1 cellular context compared by ENCODE assay signal in genomic region chr3:46576899-46577298, GRCh38.
TF ChIP-seq lines count a peak whose summit lies in the region.

No MANE protein-coding gene starts in this region.

TF ChIP-seq in H1, 55 proteins besides CTCF, POLR2A, EP300 and RAD21 (continued from another document):
- TF ChIP-seq ATF2 (IDR thresholded peaks at IDR 0.05; ENCODE audit: low read length) (no peak), RFX5 (IDR thresholded peaks at IDR 0.05; ENCODE audit: borderline replicate concordance, low read depth, low read length) (no peak), CEBPB (IDR thresholded peaks at IDR 0.05; ENCODE audit: low read depth, low read length) (no peak), NANOG (IDR thresholded peaks at IDR 0.05; ENCODE audit: insufficient read depth, low read depth, low read length, poor library complexity, severe bottlenecking) (no peak), SIRT6 (IDR thresholded peaks at IDR 0.05; ENCODE audit: low read length) (no peak), SIN3A (conservative IDR thresholded peaks at IDR 0.05 in 1 of 2, IDR thresholded peaks at IDR 0.05 in 1 of 2; ENCODE audit: low read depth in 1 of 2, low read length in 2 of 2) (no peak; a peak in 1 of 4 replicates), HDAC6 (IDR thresholded peaks at IDR 0.05; ENCODE audit: low read depth, low read length) (no peak), RNF2 (IDR thresholded peaks at IDR 0.05; ENCODE audit: borderline replicate concordance, low read depth, low read length, missing control alignments, poor library complexity, severe bottlenecking) (no peak), NRF1 (IDR thresholded peaks at IDR 0.05; ENCODE audit: low read depth, low read length) (no peak), CREB1 (IDR thresholded peaks at IDR 0.05) (no peak), ZNF274 (IDR thresholded peaks at IDR 0.05; ENCODE audit: borderline replicate concordance, extremely low read depth, low read length) (no peak), MAFK (IDR thresholded peaks at IDR 0.05; ENCODE audit: low read depth, low read length) (no peak), YY1 (IDR thresholded peaks at IDR 0.05; ENCODE audit: low read depth, low read length) (no peak), ATF3 (IDR thresholded peaks at IDR 0.05; ENCODE audit: insufficient read depth, low read depth, low read length) (no peak), GABPA (IDR thresholded peaks at IDR 0.05; ENCODE audit: borderline replicate concordance, insufficient read depth, low read length) (no peak), BACH1 (IDR thresholded peaks at IDR 0.05; ENCODE audit: low read length) (peak; percentile 40; the same call in 1 of the 2 replicates), EGR1 (IDR thresholded peaks at IDR 0.05; ENCODE audit: borderline replicate concordance, low read depth, low read length) (no peak), KDM5A (IDR thresholded peaks at IDR 0.05; ENCODE audit: low read length) (no peak), TAF1 (IDR thresholded peaks at IDR 0.05; ENCODE audit: low read depth, low read length) (peak; percentile 63; the same call in 1 of the 2 replicates), CHD2 (IDR thresholded peaks at IDR 0.05; ENCODE audit: low read length) (peak; percentile 37; the same call in 1 of the 2 replicates), USF2 (IDR thresholded peaks at IDR 0.05; ENCODE audit: low read length) (no peak), SP1 (IDR thresholded peaks at IDR 0.05; ENCODE audit: low read depth, low read length) (no peak), ASH2L (IDR thresholded peaks at IDR 0.05; ENCODE audit: low read length) (no peak), RBBP5 (IDR thresholded peaks at IDR 0.05; ENCODE audit: borderline replicate concordance, low read depth, low read length) (no peak), CTBP2 (IDR thresholded peaks at IDR 0.05; ENCODE audit: borderline replicate concordance, insufficient read depth, insufficient read length, low read length) (no peak), TCF12 (IDR thresholded peaks at IDR 0.05; ENCODE audit: low read depth, low read length) (0 out of 2 replicates have a peak, but pooled peaks have one; percentile 70), SP4 (IDR thresholded peaks at IDR 0.05; ENCODE audit: low read length) (no peak), E2F6 (IDR thresholded peaks at IDR 0.05) (no peak), BCL11A (IDR thresholded peaks at IDR 0.05; ENCODE audit: low read depth in 2 of 2, low read length in 2 of 2) (no peak), FOSL1 (IDR thresholded peaks at IDR 0.05; ENCODE audit: insufficient read depth, low read depth, low read length) (no peak), EZH2 (IDR thresholded peaks at IDR 0.05; ENCODE audit: low read depth, low read length, severe bottlenecking) (no peak), TAF7 (optimal IDR thresholded peaks at IDR 0.05; ENCODE audit: borderline replicate concordance, low read depth, low read length) (peak; percentile 41), BRCA1 (IDR thresholded peaks at IDR 0.05; ENCODE audit: low read depth, low read length) (no peak), SP2 (IDR thresholded peaks at IDR 0.05; ENCODE audit: low read length) (no peak), CBX5 (IDR thresholded peaks at IDR 0.05; ENCODE audit: low read depth, low read length) (no peak), CBX8 (IDR thresholded peaks at IDR 0.05; ENCODE audit: borderline replicate concordance, low read depth, low read length) (no peak), TEAD4 (IDR thresholded peaks at IDR 0.05; ENCODE audit: low read depth, low read length) (peak; percentile 75), KDM4A (IDR thresholded peaks at IDR 0.05; ENCODE audit: low read depth, low read length, severe bottlenecking) (no peak), HDAC2 (IDR thresholded peaks at IDR 0.05; ENCODE audit: borderline replicate concordance in 1 of 2, low read depth in 2 of 2, low read length in 2 of 2) (no peak), POU5F1 (IDR thresholded peaks at IDR 0.05; ENCODE audit: low read depth, low read length) (no peak), SIX5 (IDR thresholded peaks at IDR 0.05; ENCODE audit: low read depth, low read length) (no peak), SUZ12 (IDR thresholded peaks at IDR 0.05; ENCODE audit: low read length) (no peak), KDM1A (IDR thresholded peaks at IDR 0.05; ENCODE audit: borderline replicate concordance, low read length) (no peak), JUN (IDR thresholded peaks at IDR 0.05; ENCODE audit: low read depth, low read length) (no peak), SAP30 (IDR thresholded peaks at IDR 0.05; ENCODE audit: insufficient read depth, insufficient replicate concordance, low read length) (no peak), MAX (IDR thresholded peaks at IDR 0.05) (no peak), GTF2F1 (IDR thresholded peaks at IDR 0.05; ENCODE audit: borderline replicate concordance, low read depth, low read length) (0 out of 2 replicates have a peak, but pooled peaks have one; percentile 4), PHF8 (conservative IDR thresholded peaks at IDR 0.05; ENCODE audit: low read depth, low read length) (no peak), JUND (IDR thresholded peaks at IDR 0.05; ENCODE audit: low read length) (no peak), CHD7 (IDR thresholded peaks at IDR 0.05; ENCODE audit: insufficient replicate concordance, low read length) (no peak), SRF (IDR thresholded peaks at IDR 0.05; ENCODE audit: low read depth, low read length) (no peak), POLR2AphosphoS5 (IDR thresholded peaks at IDR 0.05; ENCODE audit: low read depth, low read length) (no peak; the same call in 1 of the 2 replicates)
